In the genomic region with DNA sequence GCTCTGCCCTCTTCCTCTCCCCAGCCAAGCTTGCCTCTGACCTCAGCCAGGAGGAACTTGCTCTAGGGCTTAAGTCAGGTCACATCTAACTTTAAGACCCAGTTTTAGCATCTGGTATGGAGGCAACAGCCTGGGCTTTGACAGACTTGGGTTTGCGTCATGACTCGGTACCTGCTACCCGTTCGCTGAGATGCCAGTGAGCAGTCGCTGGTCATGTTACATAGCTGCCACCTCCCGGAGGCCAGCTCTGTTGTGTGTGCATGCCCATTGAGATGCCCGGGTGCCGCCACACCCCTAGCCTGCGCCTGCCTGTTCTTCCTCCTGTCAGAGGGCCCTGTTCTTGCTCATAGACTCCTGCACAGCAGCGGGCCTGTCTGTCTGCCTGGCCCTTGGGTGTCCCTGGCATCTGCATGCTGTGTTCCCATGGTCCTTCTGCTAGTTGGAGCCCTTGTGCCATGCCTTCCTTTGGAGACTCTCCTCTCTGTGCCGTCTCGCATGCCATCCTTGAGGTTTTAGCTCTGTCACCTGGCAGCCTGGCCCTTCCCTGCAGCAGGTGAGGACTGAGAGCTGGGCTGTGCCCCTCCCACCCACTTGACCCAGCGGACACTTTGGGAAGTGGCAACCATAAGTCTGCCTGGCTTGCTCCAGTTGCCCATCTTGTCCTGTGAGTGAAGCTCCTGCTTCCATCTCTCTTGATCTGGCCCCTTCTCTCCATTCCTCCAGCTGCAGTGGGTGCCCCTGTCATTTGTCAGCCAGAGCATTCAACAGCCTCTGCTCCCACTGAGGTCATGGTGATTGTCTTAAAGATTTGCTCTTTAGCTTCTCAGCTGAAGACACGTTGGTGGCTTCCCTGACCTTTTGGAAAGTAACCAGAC, we compare ENCODE assay signal across 1 cellular context.
A peak's percentile ranks its signal among the peaks of the same experiment; 100 is the strongest.
TF ChIP-seq lines count a peak whose summit lies in the region.

No MANE protein-coding gene starts in this region.

TF ChIP-seq in HepG2, 621 proteins besides CTCF, POLR2A, EP300 and RAD21 (continued from another document and continues in another):
- TF ChIP-seq, protein P1, sequence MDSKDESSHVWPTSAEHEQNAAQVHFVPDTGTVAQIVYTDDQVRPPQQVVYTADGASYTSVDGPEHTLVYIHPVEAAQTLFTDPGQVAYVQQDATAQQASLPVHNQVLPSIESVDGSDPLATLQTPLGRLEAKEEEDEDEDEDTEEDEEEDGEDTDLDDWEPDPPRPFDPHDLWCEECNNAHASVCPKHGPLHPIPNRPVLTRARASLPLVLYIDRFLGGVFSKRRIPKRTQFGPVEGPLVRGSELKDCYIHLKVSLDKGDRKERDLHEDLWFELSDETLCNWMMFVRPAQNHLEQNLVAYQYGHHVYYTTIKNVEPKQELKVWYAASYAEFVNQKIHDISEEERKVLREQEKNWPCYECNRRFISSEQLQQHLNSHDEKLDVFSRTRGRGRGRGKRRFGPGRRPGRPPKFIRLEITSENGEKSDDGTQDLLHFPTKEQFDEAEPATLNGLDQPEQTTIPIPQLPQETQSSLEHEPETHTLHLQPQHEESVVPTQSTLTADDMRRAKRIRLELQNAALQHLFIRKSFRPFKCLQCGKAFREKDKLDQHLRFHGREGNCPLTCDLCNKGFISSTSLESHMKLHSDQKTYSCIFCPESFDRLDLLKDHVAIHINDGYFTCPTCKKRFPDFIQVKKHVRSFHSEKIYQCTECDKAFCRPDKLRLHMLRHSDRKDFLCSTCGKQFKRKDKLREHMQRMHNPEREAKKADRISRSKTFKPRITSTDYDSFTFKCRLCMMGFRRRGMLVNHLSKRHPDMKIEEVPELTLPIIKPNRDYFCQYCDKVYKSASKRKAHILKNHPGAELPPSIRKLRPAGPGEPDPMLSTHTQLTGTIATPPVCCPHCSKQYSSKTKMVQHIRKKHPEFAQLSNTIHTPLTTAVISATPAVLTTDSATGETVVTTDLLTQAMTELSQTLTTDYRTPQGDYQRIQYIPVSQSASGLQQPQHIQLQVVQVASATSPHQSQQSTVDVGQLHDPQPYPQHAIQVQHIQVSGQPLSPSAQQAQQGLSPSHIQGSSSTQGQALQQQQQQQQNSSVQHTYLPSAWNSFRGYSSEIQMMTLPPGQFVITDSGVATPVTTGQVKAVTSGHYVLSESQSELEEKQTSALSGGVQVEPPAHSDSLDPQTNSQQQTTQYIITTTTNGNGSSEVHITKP (CRISPR knock-in tag; IDR thresholded peaks at IDR 0.05; ENCODE audit: low read depth): no peak
- TF ChIP-seq ATF1 (CRISPR knock-in tag; IDR thresholded peaks at IDR 0.05) (no peak), CBX5 (CRISPR knock-in tag; IDR thresholded peaks at IDR 0.05; ENCODE audit: borderline replicate concordance) (no peak), IRF2 (CRISPR knock-in tag; IDR thresholded peaks at IDR 0.05) (no peak), SOX6 (IDR thresholded peaks at IDR 0.05) (no peak), SOX6 (CRISPR knock-in tag; IDR thresholded peaks at IDR 0.05) (no peak), TCF7L2 (IDR thresholded peaks at IDR 0.05; ENCODE audit: low read depth, low read length) (no peak), ZNF619 (CRISPR knock-in tag; IDR thresholded peaks at IDR 0.05) (no peak), CREM (IDR thresholded peaks at IDR 0.05) (no peak), CREM (CRISPR knock-in tag; IDR thresholded peaks at IDR 0.05) (no peak), THAP11 (CRISPR knock-in tag; IDR thresholded peaks at IDR 0.05) (no peak), MEIS2 (CRISPR knock-in tag; IDR thresholded peaks at IDR 0.05) (no peak), ZNF703 (CRISPR knock-in tag; IDR thresholded peaks at IDR 0.05; ENCODE audit: borderline replicate concordance) (no peak), ONECUT2 (CRISPR knock-in tag; IDR thresholded peaks at IDR 0.05) (no peak), RAD51 (IDR thresholded peaks at IDR 0.05; ENCODE audit: borderline replicate concordance) (no peak), MZF1 (CRISPR knock-in tag; IDR thresholded peaks at IDR 0.05; ENCODE audit: borderline replicate concordance) (0 out of 2 replicates have a peak, but pooled peaks have one; percentile 28), BRCA1 (CRISPR knock-in tag; IDR thresholded peaks at IDR 0.05) (no peak), ZNF253 (CRISPR knock-in tag; IDR thresholded peaks at IDR 0.05; ENCODE audit: borderline replicate concordance) (no peak), ZNF564 (CRISPR knock-in tag; IDR thresholded peaks at IDR 0.05) (no peak), ETV5 (CRISPR knock-in tag; IDR thresholded peaks at IDR 0.05; ENCODE audit: borderline replicate concordance) (no peak)
- TF ChIP-seq, protein P2, sequence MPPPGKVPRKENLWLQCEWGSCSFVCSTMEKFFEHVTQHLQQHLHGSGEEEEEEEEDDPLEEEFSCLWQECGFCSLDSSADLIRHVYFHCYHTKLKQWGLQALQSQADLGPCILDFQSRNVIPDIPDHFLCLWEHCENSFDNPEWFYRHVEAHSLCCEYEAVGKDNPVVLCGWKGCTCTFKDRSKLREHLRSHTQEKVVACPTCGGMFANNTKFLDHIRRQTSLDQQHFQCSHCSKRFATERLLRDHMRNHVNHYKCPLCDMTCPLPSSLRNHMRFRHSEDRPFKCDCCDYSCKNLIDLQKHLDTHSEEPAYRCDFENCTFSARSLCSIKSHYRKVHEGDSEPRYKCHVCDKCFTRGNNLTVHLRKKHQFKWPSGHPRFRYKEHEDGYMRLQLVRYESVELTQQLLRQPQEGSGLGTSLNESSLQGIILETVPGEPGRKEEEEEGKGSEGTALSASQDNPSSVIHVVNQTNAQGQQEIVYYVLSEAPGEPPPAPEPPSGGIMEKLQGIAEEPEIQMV (CRISPR knock-in tag; IDR thresholded peaks at IDR 0.05; ENCODE audit: low read depth): 0 out of 2 replicates have a peak, but pooled peaks have one; percentile 37
- TF ChIP-seq, protein P3, sequence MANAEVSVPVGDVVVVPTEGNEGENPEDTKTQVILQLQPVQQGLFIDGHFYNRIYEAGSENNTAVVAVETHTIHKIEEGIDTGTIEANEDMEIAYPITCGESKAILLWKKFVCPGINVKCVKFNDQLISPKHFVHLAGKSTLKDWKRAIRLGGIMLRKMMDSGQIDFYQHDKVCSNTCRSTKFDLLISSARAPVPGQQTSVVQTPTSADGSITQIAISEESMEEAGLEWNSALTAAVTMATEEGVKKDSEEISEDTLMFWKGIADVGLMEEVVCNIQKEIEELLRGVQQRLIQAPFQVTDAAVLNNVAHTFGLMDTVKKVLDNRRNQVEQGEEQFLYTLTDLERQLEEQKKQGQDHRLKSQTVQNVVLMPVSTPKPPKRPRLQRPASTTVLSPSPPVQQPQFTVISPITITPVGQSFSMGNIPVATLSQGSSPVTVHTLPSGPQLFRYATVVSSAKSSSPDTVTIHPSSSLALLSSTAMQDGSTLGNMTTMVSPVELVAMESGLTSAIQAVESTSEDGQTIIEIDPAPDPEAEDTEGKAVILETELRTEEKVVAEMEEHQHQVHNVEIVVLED (CRISPR knock-in tag; IDR thresholded peaks at IDR 0.05; ENCODE audit: borderline replicate concordance): no peak
- TF ChIP-seq, protein P4, sequence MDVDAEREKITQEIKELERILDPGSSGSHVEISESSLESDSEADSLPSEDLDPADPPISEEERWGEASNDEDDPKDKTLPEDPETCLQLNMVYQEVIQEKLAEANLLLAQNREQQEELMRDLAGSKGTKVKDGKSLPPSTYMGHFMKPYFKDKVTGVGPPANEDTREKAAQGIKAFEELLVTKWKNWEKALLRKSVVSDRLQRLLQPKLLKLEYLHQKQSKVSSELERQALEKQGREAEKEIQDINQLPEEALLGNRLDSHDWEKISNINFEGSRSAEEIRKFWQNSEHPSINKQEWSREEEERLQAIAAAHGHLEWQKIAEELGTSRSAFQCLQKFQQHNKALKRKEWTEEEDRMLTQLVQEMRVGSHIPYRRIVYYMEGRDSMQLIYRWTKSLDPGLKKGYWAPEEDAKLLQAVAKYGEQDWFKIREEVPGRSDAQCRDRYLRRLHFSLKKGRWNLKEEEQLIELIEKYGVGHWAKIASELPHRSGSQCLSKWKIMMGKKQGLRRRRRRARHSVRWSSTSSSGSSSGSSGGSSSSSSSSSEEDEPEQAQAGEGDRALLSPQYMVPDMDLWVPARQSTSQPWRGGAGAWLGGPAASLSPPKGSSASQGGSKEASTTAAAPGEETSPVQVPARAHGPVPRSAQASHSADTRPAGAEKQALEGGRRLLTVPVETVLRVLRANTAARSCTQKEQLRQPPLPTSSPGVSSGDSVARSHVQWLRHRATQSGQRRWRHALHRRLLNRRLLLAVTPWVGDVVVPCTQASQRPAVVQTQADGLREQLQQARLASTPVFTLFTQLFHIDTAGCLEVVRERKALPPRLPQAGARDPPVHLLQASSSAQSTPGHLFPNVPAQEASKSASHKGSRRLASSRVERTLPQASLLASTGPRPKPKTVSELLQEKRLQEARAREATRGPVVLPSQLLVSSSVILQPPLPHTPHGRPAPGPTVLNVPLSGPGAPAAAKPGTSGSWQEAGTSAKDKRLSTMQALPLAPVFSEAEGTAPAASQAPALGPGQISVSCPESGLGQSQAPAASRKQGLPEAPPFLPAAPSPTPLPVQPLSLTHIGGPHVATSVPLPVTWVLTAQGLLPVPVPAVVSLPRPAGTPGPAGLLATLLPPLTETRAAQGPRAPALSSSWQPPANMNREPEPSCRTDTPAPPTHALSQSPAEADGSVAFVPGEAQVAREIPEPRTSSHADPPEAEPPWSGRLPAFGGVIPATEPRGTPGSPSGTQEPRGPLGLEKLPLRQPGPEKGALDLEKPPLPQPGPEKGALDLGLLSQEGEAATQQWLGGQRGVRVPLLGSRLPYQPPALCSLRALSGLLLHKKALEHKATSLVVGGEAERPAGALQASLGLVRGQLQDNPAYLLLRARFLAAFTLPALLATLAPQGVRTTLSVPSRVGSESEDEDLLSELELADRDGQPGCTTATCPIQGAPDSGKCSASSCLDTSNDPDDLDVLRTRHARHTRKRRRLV (CRISPR knock-in tag; IDR thresholded peaks at IDR 0.05): no peak
- TF ChIP-seq, protein P5, sequence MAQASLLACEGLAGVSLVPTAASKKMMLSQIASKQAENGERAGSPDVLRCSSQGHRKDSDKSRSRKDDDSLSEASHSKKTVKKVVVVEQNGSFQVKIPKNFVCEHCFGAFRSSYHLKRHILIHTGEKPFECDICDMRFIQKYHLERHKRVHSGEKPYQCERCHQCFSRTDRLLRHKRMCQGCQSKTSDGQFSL (CRISPR knock-in tag; IDR thresholded peaks at IDR 0.05): no peak
- TF ChIP-seq, protein P6, sequence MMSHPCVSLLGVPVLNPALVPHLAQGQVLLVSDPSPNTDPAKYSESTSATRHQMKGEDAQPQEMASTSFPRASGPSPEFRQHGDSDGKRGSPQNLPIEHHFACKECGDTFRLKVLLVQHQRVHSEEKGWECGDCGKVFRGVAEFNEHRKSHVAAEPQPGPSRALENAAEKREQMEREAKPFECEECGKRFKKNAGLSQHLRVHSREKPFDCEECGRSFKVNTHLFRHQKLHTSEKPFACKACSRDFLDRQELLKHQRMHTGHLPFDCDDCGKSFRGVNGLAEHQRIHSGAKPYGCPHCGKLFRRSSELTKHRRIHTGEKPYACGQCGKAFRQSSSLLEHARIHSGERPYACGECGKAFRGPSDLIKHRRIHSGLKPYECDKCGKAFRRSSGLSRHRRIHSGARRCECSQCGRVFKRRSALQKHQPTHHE (CRISPR knock-in tag; IDR thresholded peaks at IDR 0.05; ENCODE audit: borderline replicate concordance): no peak
- TF ChIP-seq, protein P7, sequence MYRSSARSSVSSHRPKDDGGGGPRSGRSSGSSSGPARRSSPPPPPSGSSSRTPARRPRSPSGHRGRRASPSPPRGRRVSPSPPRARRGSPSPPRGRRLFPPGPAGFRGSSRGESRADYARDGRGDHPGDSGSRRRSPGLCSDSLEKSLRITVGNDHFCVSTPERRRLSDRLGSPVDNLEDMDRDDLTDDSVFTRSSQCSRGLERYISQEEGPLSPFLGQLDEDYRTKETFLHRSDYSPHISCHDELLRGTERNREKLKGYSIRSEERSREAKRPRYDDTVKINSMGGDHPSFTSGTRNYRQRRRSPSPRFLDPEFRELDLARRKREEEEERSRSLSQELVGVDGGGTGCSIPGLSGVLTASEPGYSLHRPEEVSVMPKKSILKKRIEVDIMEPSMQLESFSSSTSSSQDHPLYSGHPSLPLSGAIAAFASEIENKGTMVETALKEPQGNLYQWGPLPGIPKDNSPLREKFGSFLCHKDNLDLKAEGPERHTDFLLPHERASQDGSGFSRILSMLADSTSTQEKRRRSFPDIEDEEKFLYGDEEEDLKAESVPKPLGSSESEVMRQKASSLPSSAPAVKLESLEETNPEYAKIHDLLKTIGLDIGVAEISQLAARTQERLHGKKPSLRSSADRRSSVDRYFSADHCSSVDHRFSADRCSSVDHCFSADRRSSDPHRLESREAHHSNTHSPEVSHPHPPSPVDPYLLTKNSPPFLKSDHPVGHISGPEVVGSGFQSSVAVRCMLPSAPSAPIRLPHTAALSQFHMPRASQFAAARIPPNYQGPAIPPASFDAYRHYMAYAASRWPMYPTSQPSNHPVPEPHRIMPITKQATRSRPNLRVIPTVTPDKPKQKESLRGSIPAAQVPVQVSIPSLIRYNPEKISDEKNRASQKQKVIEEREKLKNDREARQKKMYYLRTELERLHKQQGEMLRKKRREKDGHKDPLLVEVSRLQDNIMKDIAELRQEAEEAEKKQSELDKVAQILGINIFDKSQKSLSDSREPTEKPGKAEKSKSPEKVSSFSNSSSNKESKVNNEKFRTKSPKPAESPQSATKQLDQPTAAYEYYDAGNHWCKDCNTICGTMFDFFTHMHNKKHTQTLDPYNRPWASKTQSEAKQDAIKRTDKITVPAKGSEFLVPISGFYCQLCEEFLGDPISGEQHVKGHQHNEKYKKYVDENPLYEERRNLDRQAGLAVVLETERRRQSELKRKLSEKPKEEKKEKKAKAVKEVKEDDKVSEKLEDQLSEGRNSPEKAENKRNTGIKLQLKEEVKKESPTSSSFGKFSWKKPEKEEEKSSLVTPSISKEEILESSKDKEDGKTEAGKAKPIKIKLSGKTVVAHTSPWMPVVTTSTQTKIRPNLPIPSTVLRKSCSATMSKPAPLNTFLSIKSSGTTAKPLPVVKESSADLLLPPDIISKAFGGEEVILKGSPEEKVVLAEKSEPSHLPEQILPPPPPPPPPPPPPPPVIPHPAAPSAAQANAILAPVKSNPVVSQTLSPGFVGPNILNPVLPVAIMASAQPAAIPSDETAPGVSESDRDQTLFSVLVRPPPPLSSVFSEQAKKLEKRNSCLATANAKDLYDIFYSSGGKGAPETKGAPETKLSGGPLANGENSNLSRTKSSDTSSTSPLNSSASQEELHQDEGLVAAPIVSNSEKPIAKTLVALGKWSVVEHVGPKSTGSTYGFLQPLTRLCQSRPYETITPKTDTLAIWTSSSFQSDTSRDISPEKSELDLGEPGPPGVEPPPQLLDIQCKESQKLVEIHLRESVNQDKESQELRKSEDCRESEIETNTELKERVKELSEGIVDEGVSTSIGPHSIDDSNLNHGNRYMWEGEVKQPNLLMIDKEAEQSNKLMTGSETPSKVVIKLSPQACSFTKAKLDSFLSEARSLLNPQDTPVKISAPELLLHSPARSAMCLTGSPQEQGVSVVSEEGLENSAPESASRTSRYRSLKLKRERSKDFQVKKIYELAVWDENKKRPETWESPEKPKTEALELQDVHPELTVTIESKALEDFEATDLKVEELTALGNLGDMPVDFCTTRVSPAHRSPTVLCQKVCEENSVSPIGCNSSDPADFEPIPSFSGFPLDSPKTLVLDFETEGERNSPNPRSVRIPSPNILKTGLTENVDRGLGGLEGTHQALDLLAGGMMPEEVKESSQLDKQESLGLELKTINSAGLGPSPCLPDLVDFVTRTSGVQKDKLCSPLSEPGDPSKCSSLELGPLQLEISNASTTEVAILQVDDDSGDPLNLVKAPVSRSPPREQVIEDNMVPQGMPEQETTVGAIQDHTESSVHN (CRISPR knock-in tag; IDR thresholded peaks at IDR 0.05): peak; percentile 33; the same call in 1 of the 2 replicates
- TF ChIP-seq, protein P8, sequence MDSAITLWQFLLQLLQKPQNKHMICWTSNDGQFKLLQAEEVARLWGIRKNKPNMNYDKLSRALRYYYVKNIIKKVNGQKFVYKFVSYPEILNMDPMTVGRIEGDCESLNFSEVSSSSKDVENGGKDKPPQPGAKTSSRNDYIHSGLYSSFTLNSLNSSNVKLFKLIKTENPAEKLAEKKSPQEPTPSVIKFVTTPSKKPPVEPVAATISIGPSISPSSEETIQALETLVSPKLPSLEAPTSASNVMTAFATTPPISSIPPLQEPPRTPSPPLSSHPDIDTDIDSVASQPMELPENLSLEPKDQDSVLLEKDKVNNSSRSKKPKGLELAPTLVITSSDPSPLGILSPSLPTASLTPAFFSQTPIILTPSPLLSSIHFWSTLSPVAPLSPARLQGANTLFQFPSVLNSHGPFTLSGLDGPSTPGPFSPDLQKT (CRISPR knock-in tag; IDR thresholded peaks at IDR 0.05; ENCODE audit: borderline replicate concordance): no peak
